14 cellular contexts compared by ENCODE assay signal in genomic region chr10:30538086-30538485, GRCh38.
DNase-seq lines count a peak whose midpoint lies in the region; ATAC-seq and TF ChIP-seq lines count a peak whose summit lies in the region.
"Had no signal": no experiment of that assay in that cellular context is flagged by ENCODE, and none has a peak within 500 bp of the region (broad histone marks: within the 10 kb centered on the region; RNA-seq: fewer than 3 reads in every experiment).

No MANE protein-coding gene starts in this region.

- no peak overlapping the region for H3K4me3 Mint-ChIP-seq in activated naive CD4-positive, alpha-beta T cell treated with anti-CD3 and anti-CD28 coated beads, Interleukin-2, amount 10 ng/mL, durations not matched to agents 7 days and 5 days
- H3K4me3 Mint-ChIP-seq: activated CD4-positive, alpha-beta T cell treated with anti-CD3 and anti-CD28 coated beads, Interleukin-2, amount 10 ng/mL, durations not matched to agents 24 days and 14 days; activated T-cell treated with anti-CD3 and anti-CD28 coated beads, Interleukin-2, amount 50 U/mL, for 24 hours had no signal

- no peaks in the 10 kb centered on the region for H3K9me3 ChIP-seq in HUES48 (ENCODE audit: control insufficient read depth, insufficient read depth, low read length)
- H3K9me3 ChIP-seq in lower lobe of right lung: no peaks in the 10 kb centered on the region

- H3K36me3 Mint-ChIP-seq in activated naive CD4-positive, alpha-beta T cell treated with anti-CD3 and anti-CD28 coated beads, Interleukin-2, amount 10 ng/mL, durations not matched to agents 7 days and 5 days: no peaks in the 10 kb centered on the region

- no peak overlapping the region for H3K9ac ChIP-seq in HUES48 (ENCODE audit: low read depth, low read length)

- H3K36me3 ChIP-seq in HUES48 (ENCODE audit: control insufficient read depth, insufficient read depth, low read length) (no peaks in the 10 kb centered on the region), lower lobe of right lung (no peaks in the 10 kb centered on the region)

- ATAC-seq in lower lobe of right lung (no peak), HG03520 (IDR thresholded peaks at IDR 0.05; ENCODE audit: unreplicated experiment) (no peak), GM21381 (IDR thresholded peaks at IDR 0.05; ENCODE audit: unreplicated experiment) (no peak)

- no peak for TF ChIP-seq CTCF in lower lobe of right lung (IDR thresholded peaks at IDR 0.05)

- peak; percentile 72 for DNase-seq in A172 (ENCODE audit: low spot score)
- DNase-seq in dermis blood vessel endothelial cell: peak; percentile 26
- DNase-seq in lower lobe of right lung: no peak
- DNase-seq in activated naive CD4-positive, alpha-beta T cell treated with anti-CD3 and anti-CD28 coated beads, Interleukin-2, amount 10 ng/mL, durations not matched to agents 7 days and 5 days: no peak
- no peak for DNase-seq in SKM-1 (lab: John Stamatoyannopoulos, UW; ENCODE audit: unreplicated experiment)
- DNase-seq: activated CD4-positive, alpha-beta T cell treated with anti-CD3 and anti-CD28 coated beads, Interleukin-2, amount 10 ng/mL, durations not matched to agents 24 days and 14 days; activated T-cell treated with anti-CD3 and anti-CD28 coated beads, Interleukin-2, amount 50 U/mL, for 24 hours; erythroblast; NCI-H1694 treated with DMSO at 0.1 percent for 48 hours; NCI-H69; T-helper 9 cell had no signal

- H3K27me3 ChIP-seq in HUES48 (ENCODE audit: control insufficient read depth, insufficient read depth, low read length) (no peaks in the 10 kb centered on the region), lower lobe of right lung (ENCODE audit: low read depth) (no peaks in the 10 kb centered on the region)

- H3K27ac Mint-ChIP-seq in activated naive CD4-positive, alpha-beta T cell treated with anti-CD3 and anti-CD28 coated beads, Interleukin-2, amount 10 ng/mL, durations not matched to agents 7 days and 5 days: no peak overlapping the region
- H3K27ac Mint-ChIP-seq: activated CD4-positive, alpha-beta T cell treated with anti-CD3 and anti-CD28 coated beads, Interleukin-2, amount 10 ng/mL, durations not matched to agents 24 days and 14 days; activated T-cell treated with anti-CD3 and anti-CD28 coated beads, Interleukin-2, amount 50 U/mL, for 24 hours had no signal

- intact Hi-C loops in lower lobe of right lung (cut with DNase I): no loop called here

- H3K4me1 ChIP-seq in HUES48 (ENCODE audit: control insufficient read depth, insufficient read depth, low read length): peaks cover 20% of the 10 kb centered on the region; the same call in 1 of the 2 replicates
- H3K4me1 ChIP-seq in lower lobe of right lung: peaks cover 51% of the 10 kb centered on the region

- CTCF ChIA-PET in activated naive CD4-positive, alpha-beta T cell treated with anti-CD3 and anti-CD28 coated beads, Interleukin-2, amount 10 ng/mL, durations not matched to agents 7 days and 5 days (lab: Charles Lee): interaction anchor here (0.8 to 3.5 kb wide), 5 partner anchors 44 to 154 kb away, joined by 3 to 26 read pairs (median 16); no protein-coding TSS in a partner anchor

- peaks cover 13% of the 10 kb centered on the region for H3K4me1 Mint-ChIP-seq in activated naive CD4-positive, alpha-beta T cell treated with anti-CD3 and anti-CD28 coated beads, Interleukin-2, amount 10 ng/mL, durations not matched to agents 7 days and 5 days

- H3K4me3 ChIP-seq in HUES48 (ENCODE audit: low read depth, low read length) (no peak overlapping the region), lower lobe of right lung (no peak overlapping the region)

- H3K9me3 Mint-ChIP-seq in activated naive CD4-positive, alpha-beta T cell treated with anti-CD3 and anti-CD28 coated beads, Interleukin-2, amount 10 ng/mL, durations not matched to agents 7 days and 5 days: no peaks in the 10 kb centered on the region
- H3K9me3 Mint-ChIP-seq: activated CD4-positive, alpha-beta T cell treated with anti-CD3 and anti-CD28 coated beads, Interleukin-2, amount 10 ng/mL, durations not matched to agents 24 days and 14 days; activated T-cell treated with anti-CD3 and anti-CD28 coated beads, Interleukin-2, amount 50 U/mL, for 24 hours had no signal

- peaks cover 7% of the 10 kb centered on the region for H3K27me3 Mint-ChIP-seq in activated naive CD4-positive, alpha-beta T cell treated with anti-CD3 and anti-CD28 coated beads, Interleukin-2, amount 10 ng/mL, durations not matched to agents 7 days and 5 days
- H3K27me3 Mint-ChIP-seq: activated T-cell treated with anti-CD3 and anti-CD28 coated beads, Interleukin-2, amount 50 U/mL, for 24 hours had no signal

- H3K27ac ChIP-seq in HUES48 (ENCODE audit: low read depth, low read length) (peak overlapping the region; percentile 69), lower lobe of right lung (peak overlapping the region; percentile 62)

Comparison
In these comparisons a context has a peak if more than half of its experiments do, and no peak if none do; other contexts are left out.
1. DNase-seq: peak in A172 (single experiment) and dermis blood vessel endothelial cell (single experiment); none in lower lobe of right lung (single experiment), activated naive CD4-positive, alpha-beta T cell treated with anti-CD3 and anti-CD28 coated beads, Interleukin-2, amount 10 ng/mL, durations not matched to agents 7 days and 5 days (single experiment) and SKM-1 (single experiment).